ENCODE assay signal across 8 cellular contexts in the genomic region with DNA sequence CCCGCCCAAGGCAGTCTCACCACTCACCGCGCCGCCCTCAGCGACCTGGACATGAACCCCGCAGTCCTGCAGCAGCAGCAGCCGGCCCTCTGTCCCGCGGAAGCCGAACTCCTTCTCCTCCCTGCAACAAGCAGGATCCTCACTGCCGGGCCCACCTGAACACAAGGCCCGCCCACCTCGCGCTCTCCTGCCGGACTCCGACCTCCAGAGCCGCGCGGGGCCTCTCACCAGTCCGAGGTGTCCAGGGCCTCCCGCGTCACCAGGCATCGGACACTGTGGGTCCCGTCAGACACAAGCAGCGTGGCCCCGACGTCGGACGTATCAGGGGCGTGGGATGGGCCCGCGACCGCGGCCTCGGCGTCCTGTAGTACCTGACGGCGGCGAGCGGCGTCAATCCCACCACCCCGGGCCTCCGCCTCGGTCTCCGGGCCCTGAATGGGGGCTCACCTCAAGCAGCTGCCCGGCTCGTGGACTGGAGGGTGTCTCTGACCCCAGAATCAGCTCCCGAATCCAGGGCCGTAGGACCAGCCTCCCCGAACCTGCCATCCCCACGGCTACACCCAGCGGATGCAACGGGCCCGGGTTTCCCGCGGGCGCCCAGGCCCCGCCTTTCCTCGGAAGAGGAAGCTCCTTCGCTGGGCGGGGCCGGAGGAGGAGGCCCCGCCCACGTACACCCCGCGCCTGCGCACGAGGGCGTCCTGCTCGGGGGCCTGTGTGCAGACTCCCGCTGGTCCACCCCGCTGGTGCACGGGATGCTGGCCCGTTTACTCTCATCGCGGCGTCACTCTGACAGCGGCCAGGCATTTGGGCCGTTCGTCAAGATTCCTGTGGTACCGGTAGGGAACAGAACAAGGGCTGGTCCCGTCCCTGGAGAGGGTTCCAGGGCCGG. TPM values are rescaled to one million over a fixed set of nuclear protein-coding genes. Genes with fewer than 3 reads are reported as not detected.
DNase-seq lines count a peak whose midpoint lies in the region; ATAC-seq and TF ChIP-seq lines count a peak whose summit lies in the region.

Gene ACD (minus strand): TSS at position 586 of the 889 bp plus-strand sequence. CDS start 40 bp downstream, at position 546.

- TF ChIP-seq CTCF in DND-41 (IDR thresholded peaks at IDR 0.05; ENCODE audit: borderline replicate concordance, extremely low read depth, low read length, poor library complexity, severe bottlenecking) (no peak), fibroblast of lung (conservative IDR thresholded peaks at IDR 0.05 in 1 of 2, IDR thresholded peaks at IDR 0.05 in 1 of 2; ENCODE audit: low read depth in 1 of 2, low read length in 2 of 2) (no peak), natural killer cell (IDR thresholded peaks at IDR 0.05) (no peak)

- H3K27me3 Mint-ChIP-seq in activated T-helper 2 cell treated with anti-CD3 and anti-CD28 coated beads, Interferon-gamma antibody, Interleukin-2, Interleukin-4, amounts not matched to agents 10 μg/mL and 5 μg/mL and 100 μg/mL, durations not matched to agents 14 hours and 24 hours and 36 hours (ENCODE audit: low read depth): no peaks in the 10 kb centered on the region
- H3K27me3 Mint-ChIP-seq in natural killer cell (ENCODE audit: low read depth in 2 of 2): no peaks in the 10 kb centered on the region

- H3K27ac Mint-ChIP-seq in activated T-helper 2 cell treated with anti-CD3 and anti-CD28 coated beads, Interferon-gamma antibody, Interleukin-2, Interleukin-4, amounts not matched to agents 10 μg/mL and 5 μg/mL and 100 μg/mL, durations not matched to agents 14 hours and 24 hours and 36 hours: peak within 1 kb of the TSS; percentile 96
- H3K27ac Mint-ChIP-seq in natural killer cell: peak within 1 kb of the TSS; percentile 93 to 94

- peak within 1 kb of the TSS; percentile 92 for H3K4me3 Mint-ChIP-seq in activated T-helper 2 cell treated with anti-CD3 and anti-CD28 coated beads, Interferon-gamma antibody, Interleukin-2, Interleukin-4, amounts not matched to agents 10 μg/mL and 5 μg/mL and 100 μg/mL, durations not matched to agents 14 hours and 24 hours and 36 hours (ENCODE audit: low read depth)
- H3K4me3 Mint-ChIP-seq in natural killer cell: peak within 1 kb of the TSS; percentile 94

- peak within 1 kb of the TSS; percentile 60 to 95 for H3K4me3 ChIP-seq in DND-41 (ENCODE audit: low read depth in 1 of 2, low read length in 2 of 2)
- H3K4me3 ChIP-seq in Jurkat, Clone E6-1 (ENCODE audit: low read length): peak within 1 kb of the TSS; percentile 99
- peak within 1 kb of the TSS; percentile 88 to 97 (median 93) for H3K4me3 ChIP-seq in fibroblast of lung (replicated peaks in 1 of 4; ENCODE audit: control extremely low read depth in 1 of 4, insufficient read depth in 1 of 4, low read depth in 3 of 4, low read length in 4 of 4)

- peak within 1 kb of the TSS; percentile 98 for H2AFZ ChIP-seq in DND-41 (ENCODE audit: low read depth, low read length)
- peak within 1 kb of the TSS; percentile 92 for H2AFZ ChIP-seq in fibroblast of lung (ENCODE audit: low read length)

- H3K27ac ChIP-seq in DND-41 (ENCODE audit: low read length): peak within 1 kb of the TSS; percentile 89
- H3K27ac ChIP-seq in fibroblast of lung (ENCODE audit: insufficient read depth, low read length): peak within 1 kb of the TSS; percentile 100

- intact Hi-C loops in activated T-helper 2 cell treated with anti-CD3 and anti-CD28 coated beads, Interferon-gamma antibody, Interleukin-2, Interleukin-4, amounts not matched to agents 10 μg/mL and 5 μg/mL and 100 μg/mL, durations not matched to agents 14 hours and 24 hours and 36 hours (cut with micrococcal nuclease): loop anchor here (1.0 to 5.0 kb wide), 8 partner anchors 15 to 413 kb away; partner anchors contain the start of genes CARMIL2, CENPT, CTCF and FHOD1
- intact Hi-C loops in natural killer cell (cut with micrococcal nuclease): loop anchor here (1.0 to 2.0 kb wide), 2 partner anchors 97 to 180 kb away; partner anchors contain the start of gene CTCF

- H3K9ac ChIP-seq in DND-41 (ENCODE audit: low read depth, low read length) (peak within 1 kb of the TSS; percentile 83), fibroblast of lung (ENCODE audit: insufficient read depth, low read length) (peak within 1 kb of the TSS; percentile 88)

- H3K4me2 ChIP-seq in DND-41 (ENCODE audit: insufficient read depth, low read length) (peak within 1 kb of the TSS; percentile 97), fibroblast of lung (ENCODE audit: extremely low read depth, insufficient read depth, low read length) (peak within 1 kb of the TSS; percentile 100)

- H3K9me3 Mint-ChIP-seq in activated T-helper 2 cell treated with anti-CD3 and anti-CD28 coated beads, Interferon-gamma antibody, Interleukin-2, Interleukin-4, amounts not matched to agents 10 μg/mL and 5 μg/mL and 100 μg/mL, durations not matched to agents 14 hours and 24 hours and 36 hours: no peaks in the 10 kb centered on the region
- no peaks in the 10 kb centered on the region for H3K9me3 Mint-ChIP-seq in natural killer cell

- DNase-seq in DND-41 (peak; percentile 92), RPMI8226 (peak; percentile 97), fibroblast of lung (ENCODE audit: low read depth in 2 of 2) (peak; percentile 78 to 89), natural killer cell (peak; percentile 95)
- peak; percentile 81 for DNase-seq in Jurkat, Clone E6-1 (ENCODE audit: low read depth, low spot score)
- peak; percentile 91 for DNase-seq in activated T-helper 2 cell treated with anti-CD3 and anti-CD28 coated beads, Interferon-gamma antibody, Interleukin-2, Interleukin-4, amounts not matched to agents 10 μg/mL and 5 μg/mL and 100 μg/mL, durations not matched to agents 14 hours and 24 hours and 36 hours (ENCODE audit: low spot score)
- peak; percentile 89 for DNase-seq in stimulated activated naive CD4-positive, alpha-beta T cell treated with Interleukin-2 at 50 U/mL for 16 hours (lab: John Stamatoyannopoulos, UW)

- H3K4me1 ChIP-seq in DND-41 (ENCODE audit: insufficient read depth, low read length) (peaks cover 36% of the 10 kb centered on the region), fibroblast of lung (ENCODE audit: control insufficient read depth, extremely low read depth, insufficient read depth, low read length) (peaks cover 6% of the 10 kb centered on the region)

- H3K9me3 ChIP-seq in DND-41 (ENCODE audit: insufficient read depth, low read length, severe bottlenecking) (no peaks in the 10 kb centered on the region), fibroblast of lung (ENCODE audit: control insufficient read depth, insufficient read depth, low read depth, low read length) (no peaks in the 10 kb centered on the region)

- H3K27me3 ChIP-seq in DND-41 (ENCODE audit: insufficient read depth, low read length, poor library complexity) (no peaks in the 10 kb centered on the region), fibroblast of lung (ENCODE audit: control insufficient read depth, insufficient read depth, low read length) (no peaks in the 10 kb centered on the region)

- ATAC-seq in DND-41 (ENCODE audit: insufficient read depth, low read depth): peak; percentile 73
- ATAC-seq in GM21619 (IDR thresholded peaks at IDR 0.05; ENCODE audit: unreplicated experiment): peak; percentile 49
- ATAC-seq in natural killer cell: peak; percentile 75 to 91 (median 78)

- H3K36me3 ChIP-seq in DND-41 (ENCODE audit: insufficient read depth, low read length): peaks cover 71% of the 10 kb centered on the region
- peaks cover 6% of the 10 kb centered on the region for H3K36me3 ChIP-seq in fibroblast of lung (ENCODE audit: control insufficient read depth, insufficient read depth, low read length)

- H4K20me1 ChIP-seq in DND-41 (ENCODE audit: insufficient read depth, low read length) (peaks cover 38% of the 10 kb centered on the region), fibroblast of lung (ENCODE audit: control insufficient read depth, extremely low read depth, insufficient read depth, low read length) (peaks cover 2% of the 10 kb centered on the region)

- peaks cover 20% of the 10 kb centered on the region for H3K79me2 ChIP-seq in DND-41 (ENCODE audit: insufficient read depth, low read length)
- H3K79me2 ChIP-seq in fibroblast of lung (ENCODE audit: control insufficient read depth, insufficient read depth, low read length): no peaks in the 10 kb centered on the region

- H3K4me1 Mint-ChIP-seq in activated T-helper 2 cell treated with anti-CD3 and anti-CD28 coated beads, Interferon-gamma antibody, Interleukin-2, Interleukin-4, amounts not matched to agents 10 μg/mL and 5 μg/mL and 100 μg/mL, durations not matched to agents 14 hours and 24 hours and 36 hours (ENCODE audit: low read depth): peaks cover 13% of the 10 kb centered on the region
- H3K4me1 Mint-ChIP-seq in natural killer cell: peaks cover 0 to 35% of the 10 kb centered on the region in 2 donors

- H3K36me3 Mint-ChIP-seq in activated T-helper 2 cell treated with anti-CD3 and anti-CD28 coated beads, Interferon-gamma antibody, Interleukin-2, Interleukin-4, amounts not matched to agents 10 μg/mL and 5 μg/mL and 100 μg/mL, durations not matched to agents 14 hours and 24 hours and 36 hours (ENCODE audit: low read depth): peaks cover 36% of the 10 kb centered on the region
- no peaks in the 10 kb centered on the region for H3K36me3 Mint-ChIP-seq in natural killer cell

RNA-seq across cellular contexts. Expression of gene ACD, which starts in this region (rescaled TPM):
- 76.5 TPM for polyA plus RNA-seq in Jurkat, Clone E6-1 (2012; ENCODE audit: insufficient read depth, insufficient read length)
- 48.9 and 57.4 TPM in 2 replicates for total RNA-seq in activated T-helper 2 cell treated with anti-CD3 and anti-CD28 coated beads, Interferon-gamma antibody, Interleukin-2, Interleukin-4, amounts not matched to agents 10 μg/mL and 5 μg/mL and 100 μg/mL, durations not matched to agents 14 hours and 24 hours and 36 hours
- 9.2 and 9.5 TPM in 2 replicates for total RNA-seq in fibroblast of lung
- 7.9 and 16.1 TPM in 2 replicates for polyA plus RNA-seq in fibroblast of lung
- 11.9 and 25.0 TPM in 2 replicates for polyA plus RNA-seq in fibroblast of lung (2012)
- 40.9 and 73.2 TPM in 2 replicates for polyA minus RNA-seq in fibroblast of lung (ENCODE audit: low replicate concordance)
- total RNA-seq in natural killer cell: 10 to 100 TPM; 34.4 to 58.0 (median 43.2) TPM

Comparison
In these comparisons a context has a peak if more than half of its experiments do, and no peak if none do; other contexts are left out.
1. Peak in every context shown above with its lines: DNase-seq, ATAC-seq, H3K4me3 ChIP-seq and H3K27ac ChIP-seq.